In the genomic region with DNA sequence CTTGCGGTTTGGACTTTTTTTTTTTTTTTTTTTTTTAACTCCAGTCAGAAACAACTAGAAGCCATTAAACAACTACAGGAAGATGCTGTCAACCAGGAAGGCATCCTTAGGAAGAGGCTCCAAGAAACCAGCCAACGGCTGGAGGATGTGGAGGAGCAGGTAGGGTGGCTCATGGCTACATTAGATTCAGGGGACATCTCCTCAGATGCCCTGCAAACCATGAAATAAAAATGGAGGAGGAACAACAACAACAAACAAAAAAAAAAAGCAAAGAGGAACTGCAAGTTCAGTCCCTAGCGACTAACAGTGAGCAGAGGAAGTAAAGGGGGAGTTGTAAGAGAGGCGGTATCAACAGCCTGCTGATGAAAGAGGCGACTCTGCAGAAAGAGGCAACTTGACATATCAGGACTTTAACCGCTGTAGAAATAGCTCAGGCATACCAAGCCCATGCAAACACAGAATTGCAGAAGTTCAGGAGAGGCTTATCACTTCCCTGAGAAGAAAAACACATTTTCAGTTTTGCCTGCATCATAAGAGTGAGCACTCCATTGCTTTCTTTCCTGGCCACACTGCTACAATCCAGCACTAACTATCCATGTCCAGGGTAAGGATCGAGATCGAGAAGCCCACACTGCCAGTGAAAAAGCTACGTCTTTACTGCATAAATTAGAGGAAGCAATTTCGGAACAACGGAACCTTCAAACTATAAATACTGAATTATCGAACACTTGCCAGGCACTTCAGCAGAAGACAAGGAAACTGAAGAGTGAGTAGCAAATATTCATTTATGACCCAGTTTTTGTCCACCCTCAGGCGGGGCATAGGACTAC, we compare ENCODE assay signal across 7 cellular contexts.
DNase-seq lines count a peak whose midpoint lies in the region; ATAC-seq, FAIRE-seq and TF ChIP-seq lines count a peak whose summit lies in the region.

No MANE protein-coding gene starts in this region.

- H3K4me3 Mint-ChIP-seq in T-helper 17 cell = peak overlapping the region; percentile 98
- no peak overlapping the region for H3K4me3 Mint-ChIP-seq in HFFc6

- H3F3A ChIP-seq in GM23248 (ENCODE audit: insufficient read depth) = no peaks in the 10 kb centered on the region

- in situ Hi-C loops in GM12878 (cut with MboI) = no loop called here
- in situ Hi-C loops in GM23248 (cut with MboI) = no loop called here

- CTCF ChIA-PET in GM12878 (lab: Yijun Ruan, JAX) = interaction anchor here (0.6 to 9.8 kb wide), 15 partner anchors 9 to 214 kb away, joined by 3 to 141 read pairs (median 6); no protein-coding TSS in a partner anchor

- H3K4me2 ChIP-seq in GM12878 (ENCODE audit: control insufficient read depth, insufficient read depth) = peak overlapping the region; percentile 77
- H3K4me2 ChIP-seq in GM23248 (ENCODE audit: unreplicated experiment) = no peak overlapping the region

- H3K27me3 ChIP-seq in GM12878 (replicated peaks in 1 of 2; ENCODE audit: control insufficient read depth in 2 of 2, insufficient read depth in 2 of 2, low read length in 1 of 2) (no peaks in the 10 kb centered on the region), GM23248 (replicated peaks; ENCODE audit: insufficient read depth) (peaks cover 31% of the 10 kb centered on the region; the same call in 1 of the 2 replicates)

- peak overlapping the region; percentile 97 for H3K27ac Mint-ChIP-seq in T-helper 17 cell
- no peak overlapping the region for H3K27ac Mint-ChIP-seq in HFFc6

- RAD21 ChIA-PET in GM12878 (lab: Charles Lee; ENCODE audit: unreplicated experiment) = interaction anchor here (0.6 to 13.0 kb wide), 28 partner anchors 8 to 335 kb away, joined by 3 to 462 read pairs (median 5); a partner anchor contains a TSS

- peak overlapping the region; percentile 92 for H3K27ac ChIP-seq in GM12878 (ENCODE audit: control insufficient read depth, insufficient read depth)
- H3K27ac ChIP-seq in GM23248 = no peak overlapping the region

- SMC1A ChIA-PET in GM12878 (lab: Charles Lee; ENCODE audit: uncharacterized antibody, unreplicated experiment) = interaction anchor here (0.6 to 15.4 kb wide), 25 partner anchors 10 to 250 kb away, joined by 3 to 526 read pairs (median 5); a partner anchor contains a TSS

- TF ChIP-seq EP300 in GM12878 (IDR thresholded peaks at IDR 0.05; ENCODE audit: borderline replicate concordance in 1 of 2, control insufficient read depth in 1 of 2, low read depth in 2 of 2, low read length in 2 of 2) = peak in 1 of 2 experiments; percentile 72; a peak in 2 of 4 replicates

- TF ChIP-seq POLR2A in GM12878 (IDR thresholded peaks at IDR 0.05; ENCODE audit: low read depth, low read length) = peak; percentile 72

- H3K27me3 Mint-ChIP-seq in T-helper 17 cell (no peaks in the 10 kb centered on the region), HFFc6 (ENCODE audit: insufficient read depth) (peaks cover 20% of the 10 kb centered on the region)

- H3K4me1 ChIP-seq in GM12878 (ENCODE audit: control insufficient read depth, insufficient read depth, low read length) (peaks cover 14% of the 10 kb centered on the region; the same call in 1 of the 2 replicates), GM23248 (ENCODE audit: insufficient read depth) (no peaks in the 10 kb centered on the region)

- TSS peak; percentile 79 for BruUV-seq in GM12878 (replicated peaks; lab: Mats Ljungman, UMichigan)

- no peak for TF ChIP-seq RAD21 in GM12878 (IDR thresholded peaks at IDR 0.05; ENCODE audit: insufficient read depth, low read depth, low read length)

- H3K4me3 ChIP-seq in GM12878 = peak overlapping the region; percentile 83
- no peak overlapping the region for H3K4me3 ChIP-seq in GM23248

- intact Hi-C loops in GM12878 (cut with micrococcal nuclease; ENCODE audit: unreplicated experiment) = loop anchor here (1.0 to 5.0 kb wide), 3 partner anchors 32 to 215 kb away; no protein-coding TSS in a partner anchor

- H3K79me2 ChIP-seq in GM12878 (ENCODE audit: control insufficient read depth, insufficient read depth, low read length) = peaks cover 50% of the 10 kb centered on the region
- no peaks in the 10 kb centered on the region for H3K79me2 ChIP-seq in GM23248 (ENCODE audit: insufficient read depth)

- H3K9ac ChIP-seq in GM12878 (ENCODE audit: control insufficient read depth, insufficient read depth, low read length) = peak overlapping the region; percentile 87
- H3K9ac ChIP-seq in GM23248 = no peak overlapping the region

- H4K20me1 ChIP-seq in GM12878 (ENCODE audit: control insufficient read depth, insufficient read depth) (no peaks in the 10 kb centered on the region), GM23248 (ENCODE audit: insufficient read depth) (no peaks in the 10 kb centered on the region)

- H3K36me3 Mint-ChIP-seq in T-helper 17 cell (ENCODE audit: low read depth) (peaks cover 2% of the 10 kb centered on the region), HFFc6 (ENCODE audit: low read depth) (no peaks in the 10 kb centered on the region; the same call in 1 of the 2 replicates)

- no peaks in the 10 kb centered on the region for H3K9me2 ChIP-seq in GM23248 (ENCODE audit: insufficient read depth)

- H2AFZ ChIP-seq in GM12878 (ENCODE audit: control insufficient read depth, low read depth, low read length) (peak overlapping the region; percentile 41), GM23248 (no peak overlapping the region)

- FAIRE-seq in GM19239 (lab: Jason Lieb, UNC) (peak; percentile 100), GM12878 (lab: Jason Lieb, UNC) (peak; percentile 77)

- under 1% methylated on average over 13 of the region's 13 CpGs for WGBS in GM12878 (ENCODE audit: insufficient coverage, insufficient replicate concordance, low lambda C conversion rate, missing lambda C conversion rate)
- 44 to 49% methylated on average over 13 of the region's 13 CpGs for WGBS in GM23248 (ENCODE audit: low coverage in 1 of 2, low lambda C conversion rate in 2 of 2, missing lambda C conversion rate in 2 of 2), 2 experiments

- H3K4me1 Mint-ChIP-seq in T-helper 17 cell = peaks cover 45% of the 10 kb centered on the region
- H3K4me1 Mint-ChIP-seq in HFFc6 (ENCODE audit: low read depth) = peaks cover 9% of the 10 kb centered on the region

- POLR2A ChIA-PET in GM12878 (lab: Charles Lee) = interaction anchor here (0.6 to 13.3 kb wide), 19 partner anchors 9 to 240 kb away, joined by 3 to 297 read pairs (median 8); no protein-coding TSS in a partner anchor

- ATAC-seq in HG03103 (IDR thresholded peaks at IDR 0.05; ENCODE audit: low read depth, unreplicated experiment) = peak; percentile 69
- peak; percentile 81 for ATAC-seq in T-helper 17 cell
- peak; percentile 79 for ATAC-seq in GM12878

- TF ChIP-seq CTCF in GM12878 (IDR thresholded peaks at IDR 0.05 in 2 of 3, conservative IDR thresholded peaks at IDR 0.05 in 1 of 3; ENCODE audit: control insufficient read depth in 2 of 3, extremely low read depth in 1 of 3, insufficient read depth in 1 of 3, low read depth in 3 of 3, low read length in 3 of 3) = no peak
- TF ChIP-seq CTCF in HFFc6 (IDR thresholded peaks at IDR 0.05) = no peak

- H3K36me3 ChIP-seq in GM12878 (ENCODE audit: control insufficient read depth in 2 of 2, insufficient read depth in 2 of 2, low read length in 1 of 2) (0 out of 4 replicates have a peak, but pooled peaks cover 0 to 2% of the 10 kb centered on the region in 2 experiments), GM23248 (ENCODE audit: low read depth) (no peaks in the 10 kb centered on the region)

- no peaks in the 10 kb centered on the region for H3K9me3 ChIP-seq in T-helper 17 cell (ENCODE audit: control insufficient read depth, low read length, poor library complexity, severe bottlenecking)
- H3K9me3 ChIP-seq in GM12878 (replicated peaks; ENCODE audit: control insufficient read depth, insufficient read depth, low read length) = peaks cover 2% of the 10 kb centered on the region; the same call in 2 of the 3 replicates
- H3K9me3 ChIP-seq in GM23248 (ENCODE audit: low read depth) = no peaks in the 10 kb centered on the region

- no peak for DNase-seq in GM19239 (ENCODE audit: insufficient read length, low spot score)
- DNase-seq in T-helper 17 cell = peak in 2 of 3 donors; percentile 21 to 22
- peak; percentile 93 for DNase-seq in GM12878 (ENCODE audit: low read depth, low spot score)
- peak; percentile 16 for DNase-seq in mucosa of gallbladder (ENCODE audit: low spot score)
- DNase-seq in GM23248 = no peak
- DNase-seq in HFFc6 = no peak

- peaks cover 3% of the 10 kb centered on the region for H3K9me3 Mint-ChIP-seq in HFFc6

TF ChIP-seq in GM12878, 131 proteins besides CTCF, POLR2A, EP300 and RAD21 (continues in another document):
- TF ChIP-seq HDGF (IDR thresholded peaks at IDR 0.05) (peak; percentile 89), SRF (IDR thresholded peaks at IDR 0.05; ENCODE audit: low read depth in 2 of 2, low read length in 2 of 2) (no peak), SMC3 (IDR thresholded peaks at IDR 0.05; ENCODE audit: borderline replicate concordance, low read length) (0 out of 2 replicates have a peak, but pooled peaks have one; percentile 15), HDAC6 (IDR thresholded peaks at IDR 0.05; ENCODE audit: unreplicated experiment) (no peak), CHD1 (IDR thresholded peaks at IDR 0.05; ENCODE audit: low read depth, low read length) (peak; percentile 53; the same call in 1 of the 2 replicates), ZNF207 (IDR thresholded peaks at IDR 0.05; ENCODE audit: borderline replicate concordance) (no peak), ZNF384 (IDR thresholded peaks at IDR 0.05; ENCODE audit: borderline replicate concordance, low read depth, low read length) (peak; percentile 98), SREBF2 (IDR thresholded peaks at IDR 0.05; ENCODE audit: low read length) (no peak), MTA2 (IDR thresholded peaks at IDR 0.05; ENCODE audit: low read depth) (0 out of 2 replicates have a peak, but pooled peaks have one; percentile 42)

Comparison
In these comparisons a context has a peak if more than half of its experiments do, and no peak if none do; other contexts are left out.
1. DNase-seq: peak in T-helper 17 cell (2 of 3), GM12878 (single experiment) and mucosa of gallbladder (single experiment); none in GM19239 (single experiment), GM23248 (single experiment) and HFFc6 (single experiment).
2. Peak in every context shown above with its lines, with median percentiles within 50 percentile points of each other: ATAC-seq.